ENCODE assay signal across 9 cellular contexts in the genomic region with DNA sequence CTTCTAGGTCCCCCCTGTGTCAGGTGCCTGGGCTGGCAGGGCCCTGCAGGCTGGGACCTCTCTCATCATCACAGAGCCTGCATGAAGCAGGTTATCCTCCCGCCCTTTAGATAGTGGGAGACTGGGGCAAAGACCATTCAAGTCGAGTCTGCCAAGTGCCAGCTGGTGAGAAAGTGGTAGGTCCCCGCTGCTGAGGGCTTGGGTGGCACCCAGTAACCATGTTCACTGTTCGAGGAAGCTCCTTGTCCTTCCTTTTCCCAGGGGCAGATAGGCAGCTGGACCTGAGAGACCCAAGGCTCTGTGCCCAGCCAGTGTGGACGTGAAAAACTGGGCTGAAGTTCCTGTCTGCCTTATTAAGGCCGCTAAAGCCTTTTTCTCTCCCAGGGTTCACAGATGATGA.
"Had no signal": no experiment of that assay in that cellular context is flagged by ENCODE, and none has a peak within 500 bp of the region (broad histone marks: within the 10 kb centered on the region; RNA-seq: fewer than 3 reads in every experiment).

No MANE protein-coding gene starts in this region.

- H3K4me1 ChIP-seq: HAP-1 had no signal

- H2AFZ ChIP-seq: GM23338 had no signal

- ATAC-seq: GM23338, HCT116, HepG2 had no signal

- H3K4me2 ChIP-seq: GM23338 had no signal

- H3K27ac Mint-ChIP-seq: GM23338, HFFc6 had no signal

- H3K4me3 Mint-ChIP-seq: GM23338, HFFc6, IgD-negative memory B cell had no signal

- DNase-seq: H7, HFFc6, KBM-7 had no signal

- H3K36me3 ChIP-seq: HAP-1 had no signal

- H3K36me3 Mint-ChIP-seq: IgD-negative memory B cell had no signal

- H3K27ac ChIP-seq: HL-60 had no signal

- H3K9me3 ChIP-seq: HAP-1 had no signal

- H3K4me3 ChIP-seq: GM23338, HAP-1 had no signal

- H3K9me3 Mint-ChIP-seq: GM23338, IgD-negative memory B cell had no signal
